2 cellular contexts compared by ENCODE assay signal in the genomic region with DNA sequence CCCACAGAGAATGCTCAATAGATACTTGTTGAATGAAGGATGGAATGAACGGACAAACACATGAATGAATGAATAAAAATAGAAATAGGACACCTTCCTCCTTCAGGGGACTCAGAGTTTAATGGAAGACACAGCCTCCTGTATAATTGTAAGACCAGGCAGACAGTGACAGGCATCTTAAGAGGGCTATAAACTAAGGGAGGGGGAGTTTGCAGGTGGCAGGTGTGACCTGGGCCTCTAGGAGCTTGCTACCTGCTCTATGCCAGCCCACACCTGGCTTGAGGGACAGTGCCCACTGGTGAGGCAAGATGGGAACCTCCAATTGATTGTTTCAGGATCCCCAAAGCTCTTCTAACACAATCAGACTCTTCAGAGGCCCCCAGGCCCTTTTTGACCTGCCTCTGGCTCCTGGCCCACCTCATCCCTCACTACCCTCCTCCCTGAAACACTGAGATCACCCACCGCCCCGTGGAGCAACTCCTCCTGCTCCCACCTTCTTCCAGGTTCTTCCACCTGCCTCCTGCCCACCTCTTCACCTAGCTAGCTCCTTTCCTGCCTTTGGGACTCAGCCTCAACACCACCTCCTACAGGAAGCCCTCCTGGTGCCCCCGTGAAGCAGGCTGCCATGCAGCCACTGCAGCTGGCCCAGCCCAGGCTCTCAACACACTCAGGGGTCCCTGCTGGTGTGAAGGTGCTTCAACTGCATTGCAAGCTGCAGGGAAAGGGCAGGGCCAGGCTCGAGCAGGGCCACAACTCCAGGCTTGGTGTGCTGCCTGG.
TF ChIP-seq lines count a peak whose summit lies in the region.

No MANE protein-coding gene starts in this region.

TF ChIP-seq in IMR-90, 13 proteins besides CTCF, POLR2A, EP300 and RAD21:
- TF ChIP-seq FOS (IDR thresholded peaks at IDR 0.05; ENCODE audit: low read depth, low read length) (no peak), SMC3 (IDR thresholded peaks at IDR 0.05; ENCODE audit: low read depth, low read length) (no peak), NFE2L2 (IDR thresholded peaks at IDR 0.05; ENCODE audit: low read depth, low read length) (no peak), CEBPB (IDR thresholded peaks at IDR 0.05; ENCODE audit: low read depth, low read length) (no peak), MAFK (IDR thresholded peaks at IDR 0.05; ENCODE audit: low read depth, low read length) (no peak), RFX5 (IDR thresholded peaks at IDR 0.05; ENCODE audit: low read depth, low read length) (no peak), RCOR1 (IDR thresholded peaks at IDR 0.05; ENCODE audit: insufficient replicate concordance, low read length) (no peak), BHLHE40 (IDR thresholded peaks at IDR 0.05; ENCODE audit: low read depth, low read length) (no peak), CHD1 (IDR thresholded peaks at IDR 0.05; ENCODE audit: low read depth, low read length) (no peak), MXI1 (IDR thresholded peaks at IDR 0.05; ENCODE audit: borderline replicate concordance, low read depth, low read length) (no peak), MAZ (IDR thresholded peaks at IDR 0.05; ENCODE audit: borderline replicate concordance, low read depth, low read length) (no peak)
- TF ChIP-seq, protein P1, sequence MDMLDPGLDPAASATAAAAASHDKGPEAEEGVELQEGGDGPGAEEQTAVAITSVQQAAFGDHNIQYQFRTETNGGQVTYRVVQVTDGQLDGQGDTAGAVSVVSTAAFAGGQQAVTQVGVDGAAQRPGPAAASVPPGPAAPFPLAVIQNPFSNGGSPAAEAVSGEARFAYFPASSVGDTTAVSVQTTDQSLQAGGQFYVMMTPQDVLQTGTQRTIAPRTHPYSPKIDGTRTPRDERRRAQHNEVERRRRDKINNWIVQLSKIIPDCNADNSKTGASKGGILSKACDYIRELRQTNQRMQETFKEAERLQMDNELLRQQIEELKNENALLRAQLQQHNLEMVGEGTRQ (IDR thresholded peaks at IDR 0.05; ENCODE audit: low read depth, low read length): no peak
- TF ChIP-seq, protein P2, sequence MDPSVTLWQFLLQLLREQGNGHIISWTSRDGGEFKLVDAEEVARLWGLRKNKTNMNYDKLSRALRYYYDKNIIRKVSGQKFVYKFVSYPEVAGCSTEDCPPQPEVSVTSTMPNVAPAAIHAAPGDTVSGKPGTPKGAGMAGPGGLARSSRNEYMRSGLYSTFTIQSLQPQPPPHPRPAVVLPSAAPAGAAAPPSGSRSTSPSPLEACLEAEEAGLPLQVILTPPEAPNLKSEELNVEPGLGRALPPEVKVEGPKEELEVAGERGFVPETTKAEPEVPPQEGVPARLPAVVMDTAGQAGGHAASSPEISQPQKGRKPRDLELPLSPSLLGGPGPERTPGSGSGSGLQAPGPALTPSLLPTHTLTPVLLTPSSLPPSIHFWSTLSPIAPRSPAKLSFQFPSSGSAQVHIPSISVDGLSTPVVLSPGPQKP (IDR thresholded peaks at IDR 0.05; ENCODE audit: borderline replicate concordance, low read depth, low read length): no peak

TF ChIP-seq in HepG2, 621 proteins besides CTCF, POLR2A, EP300 and RAD21:
- TF ChIP-seq ESRRA (CRISPR knock-in tag; IDR thresholded peaks at IDR 0.05; ENCODE audit: low read depth): no peak
- no peak for TF ChIP-seq NPAS2 (CRISPR knock-in tag; IDR thresholded peaks at IDR 0.05; ENCODE audit: borderline replicate concordance)
- TF ChIP-seq KDM2A (CRISPR knock-in tag; IDR thresholded peaks at IDR 0.05; ENCODE audit: borderline replicate concordance, low read depth): 0 out of 2 replicates have a peak, but pooled peaks have one; percentile 20
- TF ChIP-seq HNRNPL (IDR thresholded peaks at IDR 0.05; ENCODE audit: low read depth, low read length): peak; percentile 60; the same call in 1 of the 2 replicates
- no peak for TF ChIP-seq MTF1 (CRISPR knock-in tag; IDR thresholded peaks at IDR 0.05)
- TF ChIP-seq FIP1L1 (IDR thresholded peaks at IDR 0.05; ENCODE audit: borderline replicate concordance, insufficient read depth, low read depth, low read length): 0 out of 2 replicates have a peak, but pooled peaks have one; percentile 69
- 0 out of 2 replicates have a peak, but pooled peaks have one; percentile 24 for TF ChIP-seq REXO4 (CRISPR knock-in tag; IDR thresholded peaks at IDR 0.05; ENCODE audit: borderline replicate concordance)
- peak; percentile 55 for TF ChIP-seq POLR2G (IDR thresholded peaks at IDR 0.05; ENCODE audit: low read depth, low read length)
- no peak for TF ChIP-seq SOX6 (IDR thresholded peaks at IDR 0.05)
- TF ChIP-seq SOX6 (CRISPR knock-in tag; IDR thresholded peaks at IDR 0.05): peak; percentile 11; the same call in 1 of the 2 replicates
- TF ChIP-seq AGO1 (IDR thresholded peaks at IDR 0.05; ENCODE audit: low read depth, low read length, poor library complexity, severe bottlenecking): peak; percentile 87
- 0 out of 2 replicates have a peak, but pooled peaks have one; percentile 12 for TF ChIP-seq RXRA (CRISPR knock-in tag; IDR thresholded peaks at IDR 0.05)
- peak; percentile 99 for TF ChIP-seq AGO2 (optimal IDR thresholded peaks at IDR 0.05; ENCODE audit: low read depth, low read length)
- 0 out of 2 replicates have a peak, but pooled peaks have one; percentile 12 for TF ChIP-seq SMAD3 (CRISPR knock-in tag; IDR thresholded peaks at IDR 0.05)
- TF ChIP-seq TMF1 (CRISPR knock-in tag; IDR thresholded peaks at IDR 0.05; ENCODE audit: low read depth): no peak
- TF ChIP-seq ZNF253 (CRISPR knock-in tag; IDR thresholded peaks at IDR 0.05; ENCODE audit: borderline replicate concordance): peak; percentile 72; the same call in 1 of the 2 replicates
- TF ChIP-seq RFXAP (CRISPR knock-in tag; IDR thresholded peaks at IDR 0.05; ENCODE audit: borderline replicate concordance): no peak
- peak; percentile 88; the same call in 1 of the 2 replicates for TF ChIP-seq PAF1 (CRISPR knock-in tag; IDR thresholded peaks at IDR 0.05)
- TF ChIP-seq, protein P3, sequence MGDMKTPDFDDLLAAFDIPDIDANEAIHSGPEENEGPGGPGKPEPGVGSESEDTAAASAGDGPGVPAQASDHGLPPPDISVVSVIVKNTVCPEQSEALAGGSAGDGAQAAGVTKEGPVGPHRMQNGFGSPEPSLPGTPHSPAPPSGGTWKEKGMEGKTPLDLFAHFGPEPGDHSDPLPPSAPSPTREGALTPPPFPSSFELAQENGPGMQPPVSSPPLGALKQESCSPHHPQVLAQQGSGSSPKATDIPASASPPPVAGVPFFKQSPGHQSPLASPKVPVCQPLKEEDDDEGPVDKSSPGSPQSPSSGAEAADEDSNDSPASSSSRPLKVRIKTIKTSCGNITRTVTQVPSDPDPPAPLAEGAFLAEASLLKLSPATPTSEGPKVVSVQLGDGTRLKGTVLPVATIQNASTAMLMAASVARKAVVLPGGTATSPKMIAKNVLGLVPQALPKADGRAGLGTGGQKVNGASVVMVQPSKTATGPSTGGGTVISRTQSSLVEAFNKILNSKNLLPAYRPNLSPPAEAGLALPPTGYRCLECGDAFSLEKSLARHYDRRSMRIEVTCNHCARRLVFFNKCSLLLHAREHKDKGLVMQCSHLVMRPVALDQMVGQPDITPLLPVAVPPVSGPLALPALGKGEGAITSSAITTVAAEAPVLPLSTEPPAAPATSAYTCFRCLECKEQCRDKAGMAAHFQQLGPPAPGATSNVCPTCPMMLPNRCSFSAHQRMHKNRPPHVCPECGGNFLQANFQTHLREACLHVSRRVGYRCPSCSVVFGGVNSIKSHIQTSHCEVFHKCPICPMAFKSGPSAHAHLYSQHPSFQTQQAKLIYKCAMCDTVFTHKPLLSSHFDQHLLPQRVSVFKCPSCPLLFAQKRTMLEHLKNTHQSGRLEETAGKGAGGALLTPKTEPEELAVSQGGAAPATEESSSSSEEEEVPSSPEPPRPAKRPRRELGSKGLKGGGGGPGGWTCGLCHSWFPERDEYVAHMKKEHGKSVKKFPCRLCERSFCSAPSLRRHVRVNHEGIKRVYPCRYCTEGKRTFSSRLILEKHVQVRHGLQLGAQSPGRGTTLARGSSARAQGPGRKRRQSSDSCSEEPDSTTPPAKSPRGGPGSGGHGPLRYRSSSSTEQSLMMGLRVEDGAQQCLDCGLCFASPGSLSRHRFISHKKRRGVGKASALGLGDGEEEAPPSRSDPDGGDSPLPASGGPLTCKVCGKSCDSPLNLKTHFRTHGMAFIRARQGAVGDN (CRISPR knock-in tag; IDR thresholded peaks at IDR 0.05): peak; percentile 15; the same call in 1 of the 2 replicates
- peak; percentile 89 for TF ChIP-seq RBFOX2 (IDR thresholded peaks at IDR 0.05; ENCODE audit: low read depth, low read length)
- no peak for TF ChIP-seq BRD4 (CRISPR knock-in tag; IDR thresholded peaks at IDR 0.05)
- TF ChIP-seq ZNF562 (CRISPR knock-in tag; IDR thresholded peaks at IDR 0.05; ENCODE audit: borderline replicate concordance): peak; percentile 50; the same call in 1 of the 2 replicates
- TF ChIP-seq AFF4 (CRISPR knock-in tag; IDR thresholded peaks at IDR 0.05): 0 out of 2 replicates have a peak, but pooled peaks have one; percentile 32
- peak; percentile 85 for TF ChIP-seq RBM22 (optimal IDR thresholded peaks at IDR 0.05; ENCODE audit: low read length)
- TF ChIP-seq, protein P4, sequence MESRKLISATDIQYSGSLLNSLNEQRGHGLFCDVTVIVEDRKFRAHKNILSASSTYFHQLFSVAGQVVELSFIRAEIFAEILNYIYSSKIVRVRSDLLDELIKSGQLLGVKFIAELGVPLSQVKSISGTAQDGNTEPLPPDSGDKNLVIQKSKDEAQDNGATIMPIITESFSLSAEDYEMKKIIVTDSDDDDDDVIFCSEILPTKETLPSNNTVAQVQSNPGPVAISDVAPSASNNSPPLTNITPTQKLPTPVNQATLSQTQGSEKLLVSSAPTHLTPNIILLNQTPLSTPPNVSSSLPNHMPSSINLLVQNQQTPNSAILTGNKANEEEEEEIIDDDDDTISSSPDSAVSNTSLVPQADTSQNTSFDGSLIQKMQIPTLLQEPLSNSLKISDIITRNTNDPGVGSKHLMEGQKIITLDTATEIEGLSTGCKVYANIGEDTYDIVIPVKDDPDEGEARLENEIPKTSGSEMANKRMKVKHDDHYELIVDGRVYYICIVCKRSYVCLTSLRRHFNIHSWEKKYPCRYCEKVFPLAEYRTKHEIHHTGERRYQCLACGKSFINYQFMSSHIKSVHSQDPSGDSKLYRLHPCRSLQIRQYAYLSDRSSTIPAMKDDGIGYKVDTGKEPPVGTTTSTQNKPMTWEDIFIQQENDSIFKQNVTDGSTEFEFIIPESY (CRISPR knock-in tag; IDR thresholded peaks at IDR 0.05): peak; percentile 67; the same call in 1 of the 2 replicates
- TF ChIP-seq GABPB1 (CRISPR knock-in tag; IDR thresholded peaks at IDR 0.05): no peak
